ENCODE assay signal across 9 cellular contexts in genomic region chr1:235325854-235326253, GRCh38. TPM values are rescaled to one million over a fixed set of nuclear protein-coding genes. Genes with fewer than 3 reads are reported as not detected.
DNase-seq lines count a peak whose midpoint lies in the region; ATAC-seq and TF ChIP-seq lines count a peak whose summit lies in the region.
"Had no signal": no experiment of that assay in that cellular context is flagged by ENCODE, and none has a peak within 500 bp of the region (broad histone marks: within the 10 kb centered on the region; RNA-seq: fewer than 3 reads in every experiment).

No MANE protein-coding gene starts in this region.

- H3K36me3 Mint-ChIP-seq in glutamatergic neuron (ENCODE audit: unreplicated experiment) = no peaks in the 10 kb centered on the region

- CTCF ChIA-PET in SK-N-SH (lab: Yijun Ruan, JAX) = interaction anchor here (1.4 to 5.9 kb wide), 2 partner anchors 74 to 91 kb away, joined by 5 to 34 read pairs; no protein-coding TSS in a partner anchor

- H2AFZ ChIP-seq in SK-N-SH (ENCODE audit: low read depth) = no peak overlapping the region

- WGBS in SK-N-SH (ENCODE audit: low lambda C conversion rate) = 29% methylated on average over 2 of the region's 2 CpGs

- H3K27me3 ChIP-seq in SK-N-SH (ENCODE audit: insufficient read depth) (no peaks in the 10 kb centered on the region), WERI-Rb-1 (ENCODE audit: insufficient read depth, low read depth, severe bottlenecking) (no peaks in the 10 kb centered on the region)

- TF ChIP-seq RAD21 in SK-N-SH (IDR thresholded peaks at IDR 0.05; ENCODE audit: low read length) = no peak

- peaks cover 21% of the 10 kb centered on the region for H3K4me1 Mint-ChIP-seq in glutamatergic neuron (ENCODE audit: low read depth, unreplicated experiment)

- H3K27ac ChIP-seq in SK-N-SH (ENCODE audit: low read depth in 2 of 2, low read length in 1 of 2) (no peak overlapping the region), WERI-Rb-1 (no peak overlapping the region), skin epidermis (peak overlapping the region in 3 of 21 experiments; percentile 97 to 98 (median 98))

- no peak for ATAC-seq in SK-N-SH treated with all-trans-retinoic acid at 6 μM for 48 hours
- ATAC-seq in HG03159 (IDR thresholded peaks at IDR 0.05; ENCODE audit: unreplicated experiment) = no peak

- H3F3A ChIP-seq in SK-N-SH (replicated peaks; ENCODE audit: insufficient read depth) = peaks cover 19% of the 10 kb centered on the region

- H3K27me3 Mint-ChIP-seq in glutamatergic neuron (ENCODE audit: unreplicated experiment) = peaks cover 6% of the 10 kb centered on the region

- peaks cover 63% of the 10 kb centered on the region for H4K20me1 ChIP-seq in SK-N-SH (ENCODE audit: insufficient read depth)

- H3K9me3 ChIP-seq in SK-N-SH (no peaks in the 10 kb centered on the region), WERI-Rb-1 (ENCODE audit: severe bottlenecking) (no peaks in the 10 kb centered on the region)

- H3K36me3 ChIP-seq in SK-N-SH (replicated peaks in 1 of 2; ENCODE audit: control insufficient read depth in 1 of 2, insufficient read depth in 2 of 2, low read length in 1 of 2) (peaks cover 11 to 21% of the 10 kb centered on the region in 2 experiments), WERI-Rb-1 (peaks cover 73% of the 10 kb centered on the region)

- H3K4me3 ChIP-seq in SK-N-SH (ENCODE audit: low read depth in 2 of 2, low read length in 1 of 2) = peak overlapping the region; percentile 81 to 86; a peak in 3 of 4 replicates
- H3K4me3 ChIP-seq in WERI-Rb-1 (ENCODE audit: low read depth, low read length) = peak overlapping the region; percentile 95; the same call in 1 of the 2 replicates
- peak overlapping the region in 4 of 7 experiments; percentile 82 to 99 (median 96) for H3K4me3 ChIP-seq in skin epidermis

- DNase-seq in SK-N-SH (no peak), WERI-Rb-1 (no peak), glutamatergic neuron (no peak), NK-92 (lab: John Stamatoyannopoulos, UW; ENCODE audit: unreplicated experiment) (no peak), EL (no peak)
- DNase-seq: NCI-H2107 had no signal

- no peak for TF ChIP-seq EP300 in SK-N-SH (IDR thresholded peaks at IDR 0.05; ENCODE audit: borderline replicate concordance in 1 of 2, low read depth in 1 of 2, low read length in 1 of 2)

- peaks cover 5% of the 10 kb centered on the region for H3K9me3 Mint-ChIP-seq in glutamatergic neuron (ENCODE audit: unreplicated experiment)

- POLR2A ChIA-PET in SK-N-SH (lab: Yijun Ruan, JAX) = interaction anchor here (0.6 kb wide), 1 partner anchor 738 kb away, joined by 4 read pairs; no protein-coding TSS in a partner anchor

- peak overlapping the region; percentile 90 for H3K27ac Mint-ChIP-seq in glutamatergic neuron (ENCODE audit: unreplicated experiment)

- peak overlapping the region; percentile 91 for H3K9ac ChIP-seq in SK-N-SH

- H3K4me3 Mint-ChIP-seq in glutamatergic neuron (ENCODE audit: unreplicated experiment) = peak overlapping the region; percentile 98

- peaks cover 87% of the 10 kb centered on the region for H3K79me2 ChIP-seq in SK-N-SH (ENCODE audit: insufficient read depth)

- no peak for TF ChIP-seq CTCF in SK-N-SH (IDR thresholded peaks at IDR 0.05)
- no peak for TF ChIP-seq CTCF in WERI-Rb-1 (IDR thresholded peaks at IDR 0.05; ENCODE audit: low read depth, low read length)
- no peak for TF ChIP-seq CTCF in glutamatergic neuron (IDR thresholded peaks at IDR 0.05; ENCODE audit: partially characterized antibody, unreplicated experiment)

- peaks cover 13 to 18% of the 10 kb centered on the region in 2 experiments; a peak in 3 of 4 replicates for H3K4me1 ChIP-seq in SK-N-SH (ENCODE audit: control insufficient read depth in 1 of 2, insufficient read depth in 2 of 2, low read depth in 1 of 2, low read length in 1 of 2)

- no peaks in the 10 kb centered on the region for H3K9me2 ChIP-seq in SK-N-SH

- H3K4me2 ChIP-seq in SK-N-SH = peak overlapping the region; percentile 94

TF ChIP-seq in SK-N-SH, 30 proteins besides CTCF, POLR2A, EP300 and RAD21:
- TF ChIP-seq USF1 (IDR thresholded peaks at IDR 0.05; ENCODE audit: borderline replicate concordance, low read depth) (no peak), FOSL2 (IDR thresholded peaks at IDR 0.05; ENCODE audit: borderline replicate concordance, low read depth) (no peak), MXI1 (IDR thresholded peaks at IDR 0.05; ENCODE audit: low read depth, low read length) (no peak)
TF ChIP-seq in SK-N-SH: peak in this region for 0.

TF ChIP-seq in SK-N-SH treated with all-trans-retinoic acid at 6 μM for 48 hours, 23 proteins besides CTCF, POLR2A, EP300 and RAD21:
- TF ChIP-seq ZNF8 (CRISPR knock-in tag; IDR thresholded peaks at IDR 0.05) (no peak), TCF4 (CRISPR knock-in tag; IDR thresholded peaks at IDR 0.05; ENCODE audit: borderline replicate concordance) (no peak), GLIS3 (CRISPR knock-in tag; IDR thresholded peaks at IDR 0.05) (no peak), OSR1 (CRISPR knock-in tag; IDR thresholded peaks at IDR 0.05) (no peak), ZNF565 (CRISPR knock-in tag; conservative IDR thresholded peaks at IDR 0.05; ENCODE audit: low read depth) (no peak), BACH2 (CRISPR knock-in tag; IDR thresholded peaks at IDR 0.05; ENCODE audit: borderline replicate concordance) (no peak), ISL1 (CRISPR knock-in tag; IDR thresholded peaks at IDR 0.05) (no peak), ZC3H10 (CRISPR knock-in tag; IDR thresholded peaks at IDR 0.05) (no peak), ZFP30 (CRISPR knock-in tag; IDR thresholded peaks at IDR 0.05) (no peak), CREB5 (CRISPR knock-in tag; IDR thresholded peaks at IDR 0.05; ENCODE audit: low read depth) (no peak)
- TF ChIP-seq, protein P1, sequence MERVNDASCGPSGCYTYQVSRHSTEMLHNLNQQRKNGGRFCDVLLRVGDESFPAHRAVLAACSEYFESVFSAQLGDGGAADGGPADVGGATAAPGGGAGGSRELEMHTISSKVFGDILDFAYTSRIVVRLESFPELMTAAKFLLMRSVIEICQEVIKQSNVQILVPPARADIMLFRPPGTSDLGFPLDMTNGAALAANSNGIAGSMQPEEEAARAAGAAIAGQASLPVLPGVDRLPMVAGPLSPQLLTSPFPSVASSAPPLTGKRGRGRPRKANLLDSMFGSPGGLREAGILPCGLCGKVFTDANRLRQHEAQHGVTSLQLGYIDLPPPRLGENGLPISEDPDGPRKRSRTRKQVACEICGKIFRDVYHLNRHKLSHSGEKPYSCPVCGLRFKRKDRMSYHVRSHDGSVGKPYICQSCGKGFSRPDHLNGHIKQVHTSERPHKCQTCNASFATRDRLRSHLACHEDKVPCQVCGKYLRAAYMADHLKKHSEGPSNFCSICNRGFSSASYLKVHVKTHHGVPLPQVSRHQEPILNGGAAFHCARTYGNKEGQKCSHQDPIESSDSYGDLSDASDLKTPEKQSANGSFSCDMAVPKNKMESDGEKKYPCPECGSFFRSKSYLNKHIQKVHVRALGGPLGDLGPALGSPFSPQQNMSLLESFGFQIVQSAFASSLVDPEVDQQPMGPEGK (CRISPR knock-in tag; IDR thresholded peaks at IDR 0.05; ENCODE audit: borderline replicate concordance) = no peak

RNA-seq across cellular contexts. Expression of gene ARID4B, which starts 2.1 kb away (rescaled TPM):
- polyA plus RNA-seq in SK-N-SH (2012; rRNA removed) = 4.4 and 5.6 TPM in 2 replicates
- polyA plus RNA-seq in SK-N-SH (2012; cell fraction: cytosol; rRNA removed) = 6.0 and 6.9 TPM in 2 replicates
- 9.3 and 14.3 TPM in 2 replicates for polyA plus RNA-seq in SK-N-SH (2012; cell fraction: nucleus; rRNA removed)
- 65.9 TPM for total RNA-seq in glutamatergic neuron (ENCODE audit: unreplicated experiment)

RNA-seq across cellular contexts. Expression of gene GGPS1, which starts 2.5 kb away (rescaled TPM):
- 15.7 and 18.5 TPM in 2 replicates for polyA plus RNA-seq in SK-N-SH (2012; rRNA removed)
- 25.2 and 28.2 TPM in 2 replicates for polyA plus RNA-seq in SK-N-SH (2012; cell fraction: cytosol; rRNA removed)
- 7.8 and 10.6 TPM in 2 replicates for polyA plus RNA-seq in SK-N-SH (2012; cell fraction: nucleus; rRNA removed)
- total RNA-seq in glutamatergic neuron (ENCODE audit: unreplicated experiment) = 53.0 TPM

RNA-seq across cellular contexts. Expression of gene TBCE, which starts 41.4 kb away (rescaled TPM):
- polyA plus RNA-seq in SK-N-SH (2012; rRNA removed) = 18.3 and 26.2 TPM in 2 replicates
- 24.7 and 29.8 TPM in 2 replicates for polyA plus RNA-seq in SK-N-SH (2012; cell fraction: cytosol; rRNA removed)
- 24.9 and 42.8 TPM in 2 replicates for polyA plus RNA-seq in SK-N-SH (2012; cell fraction: nucleus; rRNA removed)
- 30.7 TPM for total RNA-seq in glutamatergic neuron (ENCODE audit: unreplicated experiment)
